33 cellular contexts compared by ENCODE assay signal in genomic region chr13:90919153-90919552, GRCh38.
"Had no signal": no experiment of that assay in that cellular context is flagged by ENCODE, and none has a peak within 500 bp of the region (broad histone marks: within the 10 kb centered on the region; RNA-seq: fewer than 3 reads in every experiment).

No MANE protein-coding gene starts in this region.

- H3K27me3 Mint-ChIP-seq: activated T-cell treated with anti-CD3 and anti-CD28 coated beads, Interleukin-2, amount 50 U/mL, for 24 hours; central memory CD8-positive, alpha-beta T cell; naive thymus-derived CD8-positive, alpha-beta T cell; stimulated activated memory B cell treated with anti-CD40 and anti-IgM and Interleukin-4, amounts not matched to agents 10 μg/mL and 1 μg/mL and 100 μg/mL, for 72 hours; stimulated activated naive CD8-positive, alpha-beta T cell treated with anti-CD3 and anti-CD28 coated beads, Interleukin-15, amount 100 ng/mL, for 72 hours had no signal

- H3K4me1 ChIP-seq: esophagus squamous epithelium, left ventricle myocardium inferior, prostate gland, sigmoid colon, suprapubic skin, tibial artery had no signal

- H3K9me3 ChIP-seq: esophagus squamous epithelium, left ventricle myocardium inferior, ovary, prostate gland, sigmoid colon, suprapubic skin, tibial artery had no signal

- H3K4me3 ChIP-seq: esophagus squamous epithelium, left ventricle myocardium inferior, lung, ovary, prostate gland, sigmoid colon, suprapubic skin, tibial artery had no signal

- DNase-seq: activated CD4-positive, alpha-beta T cell treated with anti-CD3 and anti-CD28 coated beads for 4 hours; activated CD4-positive, alpha-beta T cell treated with anti-CD3 and anti-CD28 coated beads, Interleukin-2, amount 50 U/mL, for 48 hours; activated CD8-positive, alpha-beta memory T cell treated with anti-CD3 and anti-CD28 coated beads, Interleukin-2, amount 50 U/mL, for 48 hours; activated gamma-delta T cell treated with Interleukin-2 at 50 U/mL for 16 hours; activated naive CD4-positive, alpha-beta T cell treated with anti-CD3 and anti-CD28 coated beads, Interleukin-2, amount 50 U/mL, for 16 hours; activated T-cell treated with anti-CD3 and anti-CD28 coated beads, Interleukin-2, amount 50 U/mL, for 24 hours; amniotic stem cell; dermis blood vessel endothelial cell; effector CD4-positive, alpha-beta T cell; esophagus squamous epithelium; foreskin melanocyte; islet precursor cell; left ventricle myocardium inferior; naive thymus-derived CD8-positive, alpha-beta T cell; ovary; sigmoid colon; small intestine; stimulated activated CD4-positive, alpha-beta T cell treated with anti-CD3 and anti-CD28 coated beads, Interleukin-1b, Interleukin-23, amount 100 ng/mL, for 48 hours; stimulated activated CD4-positive, alpha-beta T cell treated with anti-CD3 and anti-CD28 coated beads, Interleukin-4, amount 100 ng/mL, for 4 hours; stimulated activated CD8-positive, alpha-beta memory T cell treated with anti-CD3 and anti-CD28 coated beads, Interleukin-4, amount 100 ng/mL, for 48 hours; stimulated activated naive CD8-positive, alpha-beta T cell treated with anti-CD3 and anti-CD28 coated beads, Interleukin-15, amount 100 ng/mL, for 72 hours; tibial artery had no signal

- H3K4me1 Mint-ChIP-seq: central memory CD8-positive, alpha-beta T cell; naive thymus-derived CD8-positive, alpha-beta T cell; stimulated activated memory B cell treated with anti-CD40 and anti-IgM and Interleukin-4, amounts not matched to agents 10 μg/mL and 1 μg/mL and 100 μg/mL, for 72 hours; stimulated activated naive CD8-positive, alpha-beta T cell treated with anti-CD3 and anti-CD28 coated beads, Interleukin-15, amount 100 ng/mL, for 72 hours had no signal

- H3K27me3 ChIP-seq: esophagus squamous epithelium, ovary, sigmoid colon, suprapubic skin, tibial artery had no signal

- H3K27ac Mint-ChIP-seq: activated T-cell treated with anti-CD3 and anti-CD28 coated beads, Interleukin-2, amount 50 U/mL, for 24 hours; naive thymus-derived CD8-positive, alpha-beta T cell; stimulated activated memory B cell treated with anti-CD40 and anti-IgM and Interleukin-4, amounts not matched to agents 10 μg/mL and 1 μg/mL and 100 μg/mL, for 72 hours; stimulated activated naive CD8-positive, alpha-beta T cell treated with anti-CD3 and anti-CD28 coated beads, Interleukin-15, amount 100 ng/mL, for 72 hours had no signal

- FAIRE-seq: bronchial epithelial cell, colon, endometrium, small intestine, TTC549 had no signal

- ATAC-seq: naive thymus-derived CD8-positive, alpha-beta T cell; stimulated activated memory B cell treated with anti-CD40 and anti-IgM and Interleukin-4, amounts not matched to agents 10 μg/mL and 1 μg/mL and 100 μg/mL, for 72 hours; stimulated activated naive CD8-positive, alpha-beta T cell treated with anti-CD3 and anti-CD28 coated beads, Interleukin-15, amount 100 ng/mL, for 72 hours had no signal

- H3K36me3 ChIP-seq: esophagus squamous epithelium, left ventricle myocardium inferior, ovary, prostate gland, sigmoid colon, suprapubic skin, tibial artery had no signal

- H3K27ac ChIP-seq: epithelial cell of prostate, esophagus squamous epithelium, left ventricle myocardium inferior, ovary, prostate gland, sigmoid colon, suprapubic skin, tibial artery, VCaP had no signal

- H3K36me3 Mint-ChIP-seq: naive thymus-derived CD8-positive, alpha-beta T cell; stimulated activated memory B cell treated with anti-CD40 and anti-IgM and Interleukin-4, amounts not matched to agents 10 μg/mL and 1 μg/mL and 100 μg/mL, for 72 hours had no signal

- H3K4me3 Mint-ChIP-seq: activated T-cell treated with anti-CD3 and anti-CD28 coated beads, Interleukin-2, amount 50 U/mL, for 24 hours; central memory CD8-positive, alpha-beta T cell; naive thymus-derived CD8-positive, alpha-beta T cell; stimulated activated memory B cell treated with anti-CD40 and anti-IgM and Interleukin-4, amounts not matched to agents 10 μg/mL and 1 μg/mL and 100 μg/mL, for 72 hours; stimulated activated naive CD8-positive, alpha-beta T cell treated with anti-CD3 and anti-CD28 coated beads, Interleukin-15, amount 100 ng/mL, for 72 hours had no signal
